33 cellular contexts compared by ENCODE assay signal in the genomic region with DNA sequence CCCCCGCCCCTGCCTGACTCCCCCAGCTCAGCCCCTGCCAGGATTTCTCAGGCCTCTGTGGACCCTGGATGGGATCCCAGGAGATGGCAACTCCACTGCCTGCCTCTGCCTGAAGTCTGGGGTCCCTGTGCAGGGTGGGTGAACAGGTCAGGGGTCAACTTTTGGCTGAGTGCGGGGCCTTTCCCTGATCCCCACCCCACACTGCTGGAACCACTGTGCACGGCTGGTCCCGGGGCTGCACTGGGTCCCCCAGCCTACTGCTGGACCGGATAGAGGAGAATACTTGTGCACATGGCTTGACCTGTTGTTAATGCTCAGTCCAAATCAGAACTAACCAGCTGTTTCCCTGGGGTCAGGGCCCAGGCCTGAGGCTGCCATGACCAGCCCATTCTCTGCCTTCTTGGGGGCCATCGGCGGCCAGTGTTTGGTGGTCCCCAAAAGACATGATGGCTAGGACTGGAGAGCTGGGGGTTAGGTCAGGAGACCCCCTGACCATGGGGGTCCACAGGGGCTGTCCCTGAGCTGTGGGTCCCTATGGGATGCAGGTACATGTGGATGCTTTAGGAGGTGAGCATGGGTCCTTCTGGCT.
"Had no signal": no experiment of that assay in that cellular context is flagged by ENCODE, and none has a peak within 500 bp of the region (broad histone marks: within the 10 kb centered on the region; RNA-seq: fewer than 3 reads in every experiment).

No MANE protein-coding gene starts in this region.

- H3K9me3 Mint-ChIP-seq: activated B cell treated with CpG ODN at 0.5 μM for 24 hours; activated CD4-positive, alpha-beta memory T cell treated with anti-CD3 and anti-CD28 coated beads for 36 hours; activated naive CD8-positive, alpha-beta T cell treated with anti-CD3 and anti-CD28 coated beads for 36 hours; activated T-cell treated with anti-CD3 and anti-CD28 coated beads, Interleukin-2, amount 50 U/mL, for 4 hours; activated T-helper 1 cell treated with anti-CD3 and anti-CD28 coated beads, Interleukin-12 subunit alpha, Interleukin-12 subunit beta, Interleukin-2, Interleukin-4 antibody, amounts not matched to agents 30 ng/mL and 10 ng/mL and 1 ng/mL, durations not matched to agents 14 hours and 24 hours and 36 hours had no signal

- DNase-seq: activated B cell treated with CpG ODN at 0.5 μM for 24 hours; activated CD4-positive, alpha-beta memory T cell treated with anti-CD3 and anti-CD28 coated beads for 36 hours; activated CD4-positive, alpha-beta T cell treated with anti-CD3 and anti-CD28 coated beads for 4 hours; activated CD4-positive, alpha-beta T cell treated with anti-CD3 and anti-CD28 coated beads, Interleukin-2, amount 50 U/mL, for 1 hour; activated CD4-positive, CD25-positive, alpha-beta regulatory T cell treated with anti-CD3 and anti-CD28 coated beads, Interleukin-2, amount 50 U/mL, for 72 hours; activated CD8-positive, alpha-beta memory T cell treated with anti-CD3 and anti-CD28 coated beads, Interleukin-2, amount 50 U/mL, for 4 hours; activated naive CD4-positive, alpha-beta T cell; activated naive CD4-positive, alpha-beta T cell treated with anti-CD3 and anti-CD28 coated beads, Interleukin-2, amount 50 U/mL, for 16 hours; activated naive CD8-positive, alpha-beta T cell treated with anti-CD3 and anti-CD28 coated beads for 36 hours; activated T-cell treated with anti-CD3 and anti-CD28 coated beads for 4 hours; activated T-cell treated with anti-CD3 and anti-CD28 coated beads, Interleukin-2, amount 50 U/mL, for 4 hours; amniotic stem cell; MM.1S; MV-4-11; NCI-H1092; NCI-H1417; NCI-H146; NCI-H187; NCI-H2029 treated with DMSO at 0.1 percent for 48 hours; NCI-H2107; NCI-H2171; NCI-H510A; NCI-H526; NCI-H748 treated with DMSO at 0.1 percent for 48 hours; NK-92 treated with Interleukin-12 subunit alpha and Interleukin-12 subunit beta, amount 100 ng/mL, for 24 hours; PC-9; SIG-M5; T-helper 1 cell; T-helper 2 cell; T-helper 9 cell had no signal

- H3K4me3 Mint-ChIP-seq: activated B cell treated with CpG ODN at 0.5 μM for 24 hours; activated CD4-positive, alpha-beta memory T cell treated with anti-CD3 and anti-CD28 coated beads for 36 hours; activated naive CD8-positive, alpha-beta T cell treated with anti-CD3 and anti-CD28 coated beads for 36 hours; activated T-cell treated with anti-CD3 and anti-CD28 coated beads, Interleukin-2, amount 50 U/mL, for 4 hours; activated T-helper 1 cell treated with anti-CD3 and anti-CD28 coated beads, Interleukin-12 subunit alpha, Interleukin-12 subunit beta, Interleukin-2, Interleukin-4 antibody, amounts not matched to agents 30 ng/mL and 10 ng/mL and 1 ng/mL, durations not matched to agents 14 hours and 24 hours and 36 hours had no signal

- H3K36me3 Mint-ChIP-seq: activated CD4-positive, alpha-beta memory T cell treated with anti-CD3 and anti-CD28 coated beads for 36 hours; activated naive CD8-positive, alpha-beta T cell treated with anti-CD3 and anti-CD28 coated beads for 36 hours had no signal

- ATAC-seq: activated T-cell treated with anti-CD3 and anti-CD28 coated beads, Interleukin-2, amount 50 U/mL, for 4 hours; Right ventricle myocardium inferior; SK-N-SH treated with all-trans-retinoic acid at 6 μM for 48 hours had no signal

- H3K27me3 Mint-ChIP-seq: activated CD4-positive, alpha-beta memory T cell treated with anti-CD3 and anti-CD28 coated beads for 36 hours; activated naive CD8-positive, alpha-beta T cell treated with anti-CD3 and anti-CD28 coated beads for 36 hours had no signal

- H3K27ac Mint-ChIP-seq: activated B cell treated with CpG ODN at 0.5 μM for 24 hours; activated CD4-positive, alpha-beta memory T cell treated with anti-CD3 and anti-CD28 coated beads for 36 hours; activated naive CD8-positive, alpha-beta T cell treated with anti-CD3 and anti-CD28 coated beads for 36 hours; activated T-helper 1 cell treated with anti-CD3 and anti-CD28 coated beads, Interleukin-12 subunit alpha, Interleukin-12 subunit beta, Interleukin-2, Interleukin-4 antibody, amounts not matched to agents 30 ng/mL and 10 ng/mL and 1 ng/mL, durations not matched to agents 14 hours and 24 hours and 36 hours had no signal
